Comparison of ENCODE assay signal across 1 cellular context in genomic region chr11:35944503-35945136, GRCh38.
TF ChIP-seq lines count a peak whose summit lies in the region.

No MANE protein-coding gene starts in this region.

TF ChIP-seq in K562, 482 proteins besides CTCF, POLR2A, EP300 and RAD21 (continued from another document):
- 0 out of 2 replicates have a peak, but pooled peaks have one; percentile 19 for TF ChIP-seq ZBTB40 (IDR thresholded peaks at IDR 0.05)
- no peak for TF ChIP-seq ZBTB40 (CRISPR knock-in tag; IDR thresholded peaks at IDR 0.05)
- no peak for TF ChIP-seq CC2D1A (IDR thresholded peaks at IDR 0.05)
- no peak for TF ChIP-seq THRB (CRISPR knock-in tag; conservative IDR thresholded peaks at IDR 0.05)
- TF ChIP-seq RBM39 (optimal IDR thresholded peaks at IDR 0.05; ENCODE audit: low read depth, low read length), result no peak
- TF ChIP-seq KDM4B (IDR thresholded peaks at IDR 0.05; ENCODE audit: borderline replicate concordance in 2 of 2, low read depth in 1 of 2), result no peak
